Comparison of ENCODE assay signal across 8 cellular contexts in genomic region chr12:7144414-7145120, GRCh38. TPM values are rescaled to one million over a fixed set of nuclear protein-coding genes. Genes with fewer than 3 reads are reported as not detected.
A peak's percentile ranks its signal among the peaks of the same experiment; 100 is the strongest.
DNase-seq lines count a peak whose midpoint lies in the region; ATAC-seq, FAIRE-seq and TF ChIP-seq lines count a peak whose summit lies in the region.

No MANE protein-coding gene starts in this region.

- TF ChIP-seq CTCF in KMS-11 (conservative IDR thresholded peaks at IDR 0.05; ENCODE audit: low read depth, low read length) (peak; percentile 76), gastrocnemius medialis (IDR thresholded peaks at IDR 0.05 in 4 of 5, conservative IDR thresholded peaks at IDR 0.05 in 1 of 5) (peak; percentile 25 to 66 (median 36))

- intact Hi-C loops in gastrocnemius medialis (cut with DNase I; ENCODE audit: low total_unique reads): loop anchor here (5.0 kb wide), 1 partner anchor 43 kb away; the partner anchor contains the start of gene PEX5

- H3K4me1 ChIP-seq in KMS-11 (ENCODE audit: low read depth, poor library complexity, severe bottlenecking) (peaks cover 4% of the 10 kb centered on the region), gastrocnemius medialis (no peaks in the 10 kb centered on the region)

- H3K36me3 ChIP-seq in KMS-11 (ENCODE audit: insufficient read depth): no peaks in the 10 kb centered on the region
- H3K36me3 ChIP-seq in gastrocnemius medialis: no peaks in the 10 kb centered on the region

- ATAC-seq in gastrocnemius medialis (peak; percentile 47 to 57), GM21825 (IDR thresholded peaks at IDR 0.05; ENCODE audit: unreplicated experiment) (no peak)

- no peaks in the 10 kb centered on the region for H3K79me2 ChIP-seq in KMS-11 (ENCODE audit: insufficient read depth, low read depth)

- H3K27me3 ChIP-seq in KMS-11 (ENCODE audit: insufficient read depth, low read depth) (no peaks in the 10 kb centered on the region), gastrocnemius medialis (no peaks in the 10 kb centered on the region)

- no peak overlapping the region for H2AFZ ChIP-seq in KMS-11 (ENCODE audit: low read depth)

- H3K9ac ChIP-seq in KMS-11: no peak overlapping the region

- no peaks in the 10 kb centered on the region for H4K20me1 ChIP-seq in KMS-11 (ENCODE audit: insufficient read depth)

- H3K4me3 ChIP-seq in KMS-11 (IDR thresholded peaks at IDR 0.05; ENCODE audit: insufficient read depth, low read depth, low read length) (no peak overlapping the region), gastrocnemius medialis (no peak overlapping the region)

- H3K4me2 ChIP-seq in KMS-11: no peak overlapping the region

- no peaks in the 10 kb centered on the region for H3K9me3 ChIP-seq in gastrocnemius medialis

- H3K27ac ChIP-seq in KMS-11: no peak overlapping the region
- H3K27ac ChIP-seq in gastrocnemius medialis: no peak overlapping the region

- in situ Hi-C loops in gastrocnemius medialis (cut with MboI; ENCODE audit: low sequenced_read_pairs in 4 of 4): no loop called here

- peak; percentile 22 for FAIRE-seq in TTC549 (lab: Jason Lieb, UNC)

- DNase-seq in DMS53 (lab: John Stamatoyannopoulos, UW): peak; percentile 78
- DNase-seq in glomerular visceral epithelial cell (ENCODE audit: extremely low spot score): peak; percentile 11
- no peak for DNase-seq in gastrocnemius medialis
- DNase-seq in putamen (ENCODE audit: low spot score): no peak
- DNase-seq in stimulated activated CD4-positive, alpha-beta T cell treated with anti-CD3 and anti-CD28 coated beads, Interleukin-15, amount 100 ng/mL, for 24 hours: no peak

- no peak for TF ChIP-seq POLR2A in gastrocnemius medialis (IDR thresholded peaks at IDR 0.05)

RNA-seq across cellular contexts. Expression of gene CLSTN3, which starts 14.4 kb away (rescaled TPM):
- 1 to 10 TPM; 1.2 to 3.5 (median 2.4) TPM for total RNA-seq in gastrocnemius medialis

RNA-seq across cellular contexts. Expression of gene RBP5, which starts 15.9 kb away (rescaled TPM):
- total RNA-seq in gastrocnemius medialis: not detected

RNA-seq across cellular contexts. Expression of gene C1RL, which starts 35.6 kb away (rescaled TPM):
- 10 to 100 TPM; 15.0 to 18.7 (median 16.7) TPM for total RNA-seq in gastrocnemius medialis

RNA-seq across cellular contexts. Expression of gene PEX5, which starts 44.9 kb away (rescaled TPM):
- 10 to 100 TPM; 66.8 to 96.9 (median 71.1) TPM for total RNA-seq in gastrocnemius medialis

RNA-seq across cellular contexts. Expression of gene C1R, which starts 52.3 kb away (rescaled TPM):
- total RNA-seq in gastrocnemius medialis: 10 to 100 TPM; 47.5 to 97.8 (median 74.9) TPM

Comparison
In these comparisons a context has a peak if more than half of its experiments do, and no peak if none do; other contexts are left out.
1. DNase-seq: peak in DMS53 (single experiment) and glomerular visceral epithelial cell (single experiment); none in gastrocnemius medialis (0 of 2), putamen (single experiment) and stimulated activated CD4-positive, alpha-beta T cell treated with anti-CD3 and anti-CD28 coated beads, Interleukin-15, amount 100 ng/mL, for 24 hours (single experiment).